In genomic region chr20:46641424-46641823, GRCh38 we compare ENCODE assay signal across 25 cellular contexts.
"Had no signal": no experiment of that assay in that cellular context is flagged by ENCODE, and none has a peak within 500 bp of the region (broad histone marks: within the 10 kb centered on the region; RNA-seq: fewer than 3 reads in every experiment).

No MANE protein-coding gene starts in this region.

- H3K79me2 ChIP-seq: parathyroid adenoma had no signal

- H3K9me3 Mint-ChIP-seq: dendritic cell treated with granulocyte-macrophage colony-stimulating factor and Interleukin-4, amounts not matched to agents 40 ng/mL and 50 ng/mL, for 4 days; effector memory CD8-positive, alpha-beta T cell; memory B cell; mesothelial cell of epicardium; natural killer cell; stimulated activated naive B cell treated with anti-CD40 and anti-IgM and Interleukin-4, amounts not matched to agents 10 μg/mL and 1 μg/mL and 100 μg/mL, for 72 hours had no signal

- H3K4me1 Mint-ChIP-seq: memory B cell; mesothelial cell of epicardium; natural killer cell; stimulated activated naive B cell treated with anti-CD40 and anti-IgM and Interleukin-4, amounts not matched to agents 10 μg/mL and 1 μg/mL and 100 μg/mL, for 72 hours had no signal

- H3K4me1 ChIP-seq: esophagus muscularis mucosa, gastrocnemius medialis, left lung, lower lobe of right lung, parathyroid adenoma, psoas muscle, sigmoid colon, stomach, transverse colon had no signal

- ATAC-seq: effector memory CD8-positive, alpha-beta T cell; gastrocnemius medialis; left lung; lower lobe of right lung; natural killer cell; psoas muscle; stimulated activated naive B cell treated with anti-CD40 and anti-IgM and Interleukin-4, amounts not matched to agents 10 μg/mL and 1 μg/mL and 100 μg/mL, for 72 hours had no signal

- FAIRE-seq: colon had no signal

- H3K4me3 ChIP-seq: esophagus muscularis mucosa, gastrocnemius medialis, left lung, lower lobe of right lung, psoas muscle, sigmoid colon, skin epidermis, stomach, thoracic aorta, transverse colon had no signal

- H3K27ac ChIP-seq: epithelial cell of prostate, esophagus muscularis mucosa, gastrocnemius medialis, left lung, lower lobe of right lung, parathyroid adenoma, psoas muscle, sigmoid colon, skin epidermis, stomach, thoracic aorta, transverse colon had no signal

- H3K27ac Mint-ChIP-seq: dendritic cell treated with granulocyte-macrophage colony-stimulating factor and Interleukin-4, amounts not matched to agents 40 ng/mL and 50 ng/mL, for 4 days; effector memory CD8-positive, alpha-beta T cell; memory B cell; mesothelial cell of epicardium; natural killer cell; stimulated activated naive B cell treated with anti-CD40 and anti-IgM and Interleukin-4, amounts not matched to agents 10 μg/mL and 1 μg/mL and 100 μg/mL, for 72 hours had no signal

- DNase-seq: effector memory CD8-positive, alpha-beta T cell; gastrocnemius medialis; islet precursor cell; left lung; lower lobe of right lung; natural killer cell; occipital lobe; psoas muscle; retina; sigmoid colon; stimulated activated CD4-positive, alpha-beta T cell treated with anti-CD3 and anti-CD28 coated beads, Interleukin-2, amount 100 ng/mL, for 24 hours; stimulated activated CD4-positive, alpha-beta T cell treated with anti-CD3 and anti-CD28 coated beads, Interleukin-4, amount 100 ng/mL, for 4 hours; stimulated activated naive B cell treated with anti-CD40 and anti-IgM and Interleukin-4, amounts not matched to agents 10 μg/mL and 1 μg/mL and 100 μg/mL, for 72 hours; substantia nigra; transverse colon had no signal

- H3K27me3 ChIP-seq: esophagus muscularis mucosa, gastrocnemius medialis, left lung, sigmoid colon, transverse colon had no signal

- H3K36me3 Mint-ChIP-seq: memory B cell; natural killer cell; stimulated activated naive B cell treated with anti-CD40 and anti-IgM and Interleukin-4, amounts not matched to agents 10 μg/mL and 1 μg/mL and 100 μg/mL, for 72 hours had no signal

- H3K4me3 Mint-ChIP-seq: dendritic cell treated with granulocyte-macrophage colony-stimulating factor and Interleukin-4, amounts not matched to agents 40 ng/mL and 50 ng/mL, for 4 days; effector memory CD8-positive, alpha-beta T cell; memory B cell; mesothelial cell of epicardium; natural killer cell; stimulated activated naive B cell treated with anti-CD40 and anti-IgM and Interleukin-4, amounts not matched to agents 10 μg/mL and 1 μg/mL and 100 μg/mL, for 72 hours had no signal

- H3K9me3 ChIP-seq: esophagus muscularis mucosa, gastrocnemius medialis, left lung, lower lobe of right lung, psoas muscle, sigmoid colon, stomach, thoracic aorta, transverse colon had no signal

- H3K36me3 ChIP-seq: esophagus muscularis mucosa, gastrocnemius medialis, left lung, lower lobe of right lung, sigmoid colon, stomach, thoracic aorta, transverse colon had no signal

- H2AFZ ChIP-seq: parathyroid adenoma had no signal

- H3K9ac ChIP-seq: parathyroid adenoma had no signal
